ENCODE assay signal across 9 cellular contexts in genomic region chr11:44315947-44316387, GRCh38. TPM values are rescaled to one million over a fixed set of nuclear protein-coding genes. Genes with fewer than 3 reads are reported as not detected.
DNase-seq lines count a peak whose midpoint lies in the region; ATAC-seq, FAIRE-seq and TF ChIP-seq lines count a peak whose summit lies in the region.
"Had no signal": no experiment of that assay in that cellular context is flagged by ENCODE, and none has a peak within 500 bp of the region (broad histone marks: within the 10 kb centered on the region; RNA-seq: fewer than 3 reads in every experiment).

No MANE protein-coding gene starts in this region.

- TF ChIP-seq EP300 in A549 (IDR thresholded peaks at IDR 0.05): no peak

- FAIRE-seq in A549 (lab: Jason Lieb, UNC): no peak

- no peak overlapping the region for H3K56ac ChIP-seq in H9 (ENCODE audit: insufficient read length, low read depth, low read length)

- no peaks in the 10 kb centered on the region for H3K79me1 ChIP-seq in H9 (ENCODE audit: insufficient read depth, low read depth, low read length, poor library complexity, severe bottlenecking)
- no peaks in the 10 kb centered on the region for H3K79me1 ChIP-seq in mesenchymal stem cell (replicated peaks; ENCODE audit: low read length, poor library complexity, severe bottlenecking)

- H3K27ac Mint-ChIP-seq in H9: no peak overlapping the region

- peak overlapping the region; percentile 99 for H3K4me2 ChIP-seq in A549
- no peak overlapping the region for H3K4me2 ChIP-seq in H9 (ENCODE audit: insufficient read depth, insufficient read length, low read length)
- H3K4me2 ChIP-seq in mammary epithelial cell (ENCODE audit: insufficient read depth, low read depth, low read length): peak overlapping the region; percentile 67
- peak overlapping the region; percentile 65 for H3K4me2 ChIP-seq in mesenchymal stem cell (ENCODE audit: low read length, poor library complexity, severe bottlenecking)

- H2BK120ac ChIP-seq in H9 (ENCODE audit: low read depth, low read length, poor library complexity, severe bottlenecking): no peak overlapping the region
- no peak overlapping the region for H2BK120ac ChIP-seq in mesenchymal stem cell (ENCODE audit: low read depth, low read length)

- peaks cover 0 to 23% of the 10 kb centered on the region in 2 experiments; a peak in 3 of 5 replicates for H3K9me3 Mint-ChIP-seq in H9

- H3K14ac ChIP-seq in H9 (ENCODE audit: insufficient read depth, low read length): no peak overlapping the region
- H3K14ac ChIP-seq in mesenchymal stem cell (ENCODE audit: low read length in 2 of 2): no peak overlapping the region

- no peak overlapping the region for H2BK15ac ChIP-seq in H9 (ENCODE audit: low read depth, low read length)
- H2BK15ac ChIP-seq in mesenchymal stem cell (ENCODE audit: low read depth, poor library complexity, severe bottlenecking): no peak overlapping the region

- H3K4ac ChIP-seq in H9 (ENCODE audit: low read depth, low read length) (no peak overlapping the region), mesenchymal stem cell (ENCODE audit: low read depth in 1 of 2, low read length in 2 of 2) (no peak overlapping the region)

- no peak overlapping the region for H4K8ac ChIP-seq in H9 (replicated peaks; ENCODE audit: insufficient read length, low read depth, low read length)
- no peak overlapping the region for H4K8ac ChIP-seq in mesenchymal stem cell (ENCODE audit: low read length)

- no TSS peak for BruUV-seq in mammary epithelial cell (replicated peaks; lab: Mats Ljungman, UMichigan)

- peaks cover 17% of the 10 kb centered on the region for H3K23me2 ChIP-seq in H9 (ENCODE audit: insufficient read length, low read depth, low read length, poor library complexity, severe bottlenecking)

- DNase-seq in A549 (ENCODE audit: low read depth in 1 of 2, low spot score in 1 of 2) (peak; percentile 44 to 69), H9 (no peak), mammary epithelial cell (peak; percentile 31), mesenchymal stem cell (peak; percentile 39), GM13976 (ENCODE audit: low spot score) (no peak), mucosa of gallbladder (ENCODE audit: low spot score) (no peak), pons (ENCODE audit: low spot score) (no peak)
- DNase-seq: NCI-H748 treated with DMSO at 0.1 percent for 48 hours had no signal

- H3K9ac ChIP-seq in H9 (ENCODE audit: extremely low read depth, insufficient read length, low read length) (no peak overlapping the region), mammary epithelial cell (ENCODE audit: insufficient read depth, low read length) (no peak overlapping the region), mesenchymal stem cell (ENCODE audit: low read length) (no peak overlapping the region)

- H3K27ac ChIP-seq in A549: peak overlapping the region; percentile 77 to 94
- no peak overlapping the region for H3K27ac ChIP-seq in H9 (ENCODE audit: insufficient read length, low read depth, low read length)
- no peak overlapping the region for H3K27ac ChIP-seq in mammary epithelial cell (ENCODE audit: insufficient read depth, low read depth, low read length)
- no peak overlapping the region for H3K27ac ChIP-seq in mesenchymal stem cell (ENCODE audit: low read length, poor library complexity, severe bottlenecking)

- H4K5ac ChIP-seq in H9 (ENCODE audit: insufficient read length, low read depth, low read length): no peak overlapping the region

- H3K4me1 Mint-ChIP-seq in H9: peaks cover 16 to 68% of the 10 kb centered on the region in 2 experiments

- intact Hi-C loops in mammary epithelial cell (cut with micrococcal nuclease): no loop called here

- no peaks in the 10 kb centered on the region for H3K79me2 ChIP-seq in H9 (ENCODE audit: insufficient read depth, low read length)
- H3K79me2 ChIP-seq in mammary epithelial cell (ENCODE audit: insufficient read depth, low read length): no peaks in the 10 kb centered on the region

- POLR2A ChIA-PET in A549 (lab: Yijun Ruan, JAX): interaction anchor here (2.1 kb wide), 1 partner anchor 15 kb away, joined by 8 read pairs; no protein-coding TSS in a partner anchor

- WGBS in A549 (ENCODE audit: missing lambda C conversion rate): 3% methylated on average over 24 of the region's 43 CpGs
- no CpG with 5 or more reads among the region's 43 CpGs for WGBS in H9 (ENCODE audit: extremely low coverage, insufficient read length, low lambda C conversion rate)
- 25% methylated on average over 18 of the region's 43 CpGs for WGBS in mammary epithelial cell (ENCODE audit: low coverage, missing lambda C conversion rate)
- WGBS in mesenchymal stem cell: 1% methylated on average over 41 of the region's 43 CpGs

- dilution Hi-C loops in mammary epithelial cell (cut with HindIII; ENCODE audit: low sequenced_read_pairs): no loop called here

- peak in 1 of 2 experiments; percentile 19; a peak in 1 of 5 replicates for TF ChIP-seq RAD21 in A549 (conservative IDR thresholded peaks at IDR 0.05 in 1 of 2, IDR thresholded peaks at IDR 0.05 in 1 of 2)

- H2AFZ ChIP-seq in H9 (ENCODE audit: low read length) (no peak overlapping the region), mammary epithelial cell (ENCODE audit: low read depth, low read length) (peak overlapping the region; percentile 73), mesenchymal stem cell (ENCODE audit: low read depth, low read length) (no peak overlapping the region)

- no peak overlapping the region for H3K23ac ChIP-seq in H9 (ENCODE audit: insufficient read length, low read depth, low read length)
- no peak overlapping the region for H3K23ac ChIP-seq in mesenchymal stem cell (ENCODE audit: low read length in 2 of 2)

- TF ChIP-seq CTCF in A549 (IDR thresholded peaks at IDR 0.05) (no peak), H9 (conservative IDR thresholded peaks at IDR 0.05) (0 out of 3 replicates have a peak, but pooled peaks have one; percentile 13), mammary epithelial cell (conservative IDR thresholded peaks at IDR 0.05 in 1 of 2, IDR thresholded peaks at IDR 0.05 in 1 of 2; ENCODE audit: extremely low read depth in 1 of 2, insufficient read depth in 1 of 2, low read depth in 1 of 2, low read length in 2 of 2) (no peak), GM13976 (IDR thresholded peaks at IDR 0.05; ENCODE audit: borderline replicate concordance, control extremely low read depth, extremely low read depth, insufficient read depth, missing control alignments) (no peak)

- no peak overlapping the region for H3T11ph ChIP-seq in H9 (ENCODE audit: low read length)

- H3K36me3 ChIP-seq in mammary epithelial cell (ENCODE audit: insufficient read depth, low read length): no peaks in the 10 kb centered on the region
- no peaks in the 10 kb centered on the region for H3K36me3 ChIP-seq in mesenchymal stem cell (ENCODE audit: control insufficient read depth in 1 of 2, insufficient read depth in 2 of 2, low read depth in 1 of 2, low read length in 2 of 2)

- no peak overlapping the region for H2BK5ac ChIP-seq in H9 (ENCODE audit: insufficient read length, low read length)
- H2BK5ac ChIP-seq in mesenchymal stem cell (ENCODE audit: low read depth, low read length, poor library complexity, severe bottlenecking): no peak overlapping the region

- H3K27me3 ChIP-seq in H9 (ENCODE audit: insufficient read depth, low read length) (peaks cover 99% of the 10 kb centered on the region), mammary epithelial cell (ENCODE audit: insufficient read depth, low read length) (peaks cover 29% of the 10 kb centered on the region), mesenchymal stem cell (ENCODE audit: control insufficient read depth in 1 of 2, insufficient read depth in 1 of 2, low read length in 2 of 2) (peaks cover 97 to 99% of the 10 kb centered on the region in 2 experiments)

- H3K4me3 Mint-ChIP-seq in H9: peak overlapping the region; percentile 26 to 76; a peak in 4 of 5 replicates

- peaks cover 17% of the 10 kb centered on the region; the same call in 2 of the 3 replicates for H3K4me1 ChIP-seq in A549
- H3K4me1 ChIP-seq in H9 (ENCODE audit: insufficient read depth, low read length): no peaks in the 10 kb centered on the region; the same call in 1 of the 2 replicates
- peaks cover 29% of the 10 kb centered on the region for H3K4me1 ChIP-seq in mammary epithelial cell (ENCODE audit: insufficient read depth, low read length)
- peaks cover 22% of the 10 kb centered on the region for H3K4me1 ChIP-seq in mesenchymal stem cell (ENCODE audit: control insufficient read depth, insufficient read depth, low read depth, low read length)

- no peak overlapping the region for H2BK12ac ChIP-seq in H9 (ENCODE audit: insufficient read length, low read depth, low read length)
- no peak overlapping the region for H2BK12ac ChIP-seq in mesenchymal stem cell (ENCODE audit: low read length in 2 of 2)

- TF ChIP-seq POLR2A in A549 (IDR thresholded peaks at IDR 0.05; ENCODE audit: low read length): no peak

- H3K27me3 Mint-ChIP-seq in H9 (ENCODE audit: low read depth): peaks cover 100% of the 10 kb centered on the region

- no peaks in the 10 kb centered on the region; a peak in 3 of 7 replicates for H3K36me3 Mint-ChIP-seq in H9 (ENCODE audit: insufficient read depth in 1 of 3, low read depth in 3 of 3)

- no peak overlapping the region for H2BK20ac ChIP-seq in H9 (ENCODE audit: low read depth, low read length, poor library complexity, severe bottlenecking)

- CTCF ChIA-PET in A549 (lab: Yijun Ruan, JAX) (interaction anchor here (1.0 to 3.5 kb wide), 6 partner anchors 9 to 220 kb away, joined by 3 to 22 read pairs (median 4); no protein-coding TSS in a partner anchor), mammary epithelial cell (lab: Charles Lee; ENCODE audit: low non-redundant PET) (no interaction called here)

- no peaks in the 10 kb centered on the region for H4K20me1 ChIP-seq in H9 (ENCODE audit: control insufficient read depth, insufficient read depth, insufficient read length)
- H4K20me1 ChIP-seq in mammary epithelial cell (ENCODE audit: insufficient read depth, low read length): no peaks in the 10 kb centered on the region

- peak overlapping the region; percentile 54 for H3K4me3 ChIP-seq in A549
- no peak overlapping the region for H3K4me3 ChIP-seq in mammary epithelial cell (replicated peaks in 1 of 3; ENCODE audit: insufficient read depth in 1 of 3, low read depth in 2 of 3, low read length in 3 of 3)
- H3K4me3 ChIP-seq in mesenchymal stem cell (ENCODE audit: insufficient read depth in 1 of 2, low read depth in 1 of 2, low read length in 2 of 2): peak overlapping the region; percentile 24 to 49

- in situ Hi-C loops in mammary epithelial cell (cut with MboI; ENCODE audit: low sequenced_read_pairs in 2 of 2) (no loop called here), GM13976 (cut with MboI; ENCODE audit: low sequenced_read_pairs, unreplicated experiment) (no loop called here)

- H4K91ac ChIP-seq in H9 (ENCODE audit: insufficient read length, low read depth, low read length): no peak overlapping the region
- H4K91ac ChIP-seq in mesenchymal stem cell (ENCODE audit: low read length): no peak overlapping the region

- H2AK5ac ChIP-seq in H9 (ENCODE audit: insufficient read length, low read length) (no peak overlapping the region), mesenchymal stem cell (ENCODE audit: low read length, severe bottlenecking) (no peak overlapping the region)

- ATAC-seq in A549 (peak; percentile 81 to 84), HG02840 (IDR thresholded peaks at IDR 0.05; ENCODE audit: low FRiP score, unreplicated experiment) (no peak)

- H3K18ac ChIP-seq in H9 (ENCODE audit: insufficient read length, low read depth, low read length) (no peak overlapping the region), mesenchymal stem cell (ENCODE audit: low read depth in 1 of 2, low read length in 2 of 2) (no peak overlapping the region)

- H3K9me3 ChIP-seq in A549 (no peaks in the 10 kb centered on the region), H9 (ENCODE audit: control insufficient read depth, low read depth, low read length) (no peaks in the 10 kb centered on the region), mammary epithelial cell (replicated peaks; ENCODE audit: insufficient read depth, low read length) (no peaks in the 10 kb centered on the region), mesenchymal stem cell (ENCODE audit: control insufficient read depth, low read length) (no peaks in the 10 kb centered on the region)

RNA-seq across cellular contexts. Expression of gene ALX4, which starts 6.0 kb away (rescaled TPM):
- polyA plus RNA-seq in A549 (2011; rRNA removed): 1.00 and 1.4 TPM in 2 replicates
- 0.69 and 1.1 TPM in 2 replicates for polyA plus RNA-seq in A549 (2012; cell fraction: cytosol; rRNA removed)
- polyA plus RNA-seq in A549 (2012; cell fraction: nucleus; rRNA removed): 1.8 TPM in 2 replicates
- 5.6 to 6.4 TPM (median 5.7 TPM) in 3 replicates for polyA plus RNA-seq in A549 (2017; fragmentation: RNase III; extraction: RNeasy Plus Mini Kit Qiagen cat#74134 plus additional on column Dnase treatment)
- polyA minus RNA-seq in A549 (2011; rRNA and poly(A)+ RNA removed): 1.8 TPM in 2 replicates
- total RNA-seq in H9 (2021): not detected in 2 replicates
- total RNA-seq in mammary epithelial cell: under 1 TPM in 1 of 2 donors, not detected in 1; under 0.01 TPM
- polyA plus RNA-seq in mammary epithelial cell: not detected
- polyA minus RNA-seq in mammary epithelial cell: not detected
- not detected for polyA plus RNA-seq in mesenchymal stem cell (2013, experiment 1 of 2)
- not detected for polyA plus RNA-seq in mesenchymal stem cell (2013, experiment 2 of 2)
- total RNA-seq in mucosa of gallbladder: 0.03 TPM

Comparison
In these comparisons a context has a peak if more than half of its experiments do, and no peak if none do; other contexts are left out.
1. DNase-seq: peak in A549 (2 of 2), mammary epithelial cell (single experiment) and mesenchymal stem cell (single experiment); none in H9 (single experiment), GM13976 (single experiment), mucosa of gallbladder (single experiment) and pons (single experiment).
2. H3K27ac ChIP-seq: peak in A549 (2 of 2); none in H9 (single experiment), mammary epithelial cell (single experiment) and mesenchymal stem cell (single experiment).
3. H3K4me3 ChIP-seq: peak in A549 (single experiment) and mesenchymal stem cell (2 of 2); none in mammary epithelial cell (0 of 3).